In the genomic region with DNA sequence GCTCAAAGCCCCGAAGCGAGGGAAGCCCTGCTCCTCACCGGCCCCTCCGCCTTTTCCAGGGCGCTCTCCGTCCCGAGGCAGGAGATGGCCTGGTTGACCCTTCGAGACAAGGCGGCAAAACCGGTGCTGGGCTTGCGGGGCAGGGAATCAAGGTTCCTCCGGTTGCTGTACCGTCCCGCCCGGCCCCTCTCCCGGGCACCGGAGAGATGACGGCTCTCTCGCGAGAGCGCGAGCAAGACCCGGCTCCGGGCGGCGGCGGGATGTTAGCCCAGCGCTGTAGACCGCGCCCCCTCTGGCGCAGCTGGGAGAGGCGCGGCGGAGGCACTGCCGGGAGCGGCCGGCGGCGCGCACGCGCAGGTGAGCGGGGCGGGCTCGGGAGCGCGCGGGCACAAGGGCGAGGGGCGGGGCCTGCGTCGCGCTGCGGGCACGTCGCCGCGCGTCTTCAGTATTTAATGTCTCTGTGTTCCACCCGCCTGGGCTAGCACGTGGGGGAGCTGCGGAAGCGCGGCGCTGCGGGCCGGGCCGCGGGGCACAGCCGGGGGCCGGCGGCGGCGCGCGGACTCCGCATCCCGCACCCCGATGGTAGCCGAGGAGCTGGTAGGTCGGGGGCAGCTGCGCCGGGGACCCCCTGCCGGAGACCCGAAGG, we compare ENCODE assay signal across 8 cellular contexts. TPM values are rescaled to one million over a fixed set of nuclear protein-coding genes. Genes with fewer than 3 reads are reported as not detected.
DNase-seq lines count a peak whose midpoint lies in the region; ATAC-seq and TF ChIP-seq lines count a peak whose summit lies in the region.

A gene with protein sequence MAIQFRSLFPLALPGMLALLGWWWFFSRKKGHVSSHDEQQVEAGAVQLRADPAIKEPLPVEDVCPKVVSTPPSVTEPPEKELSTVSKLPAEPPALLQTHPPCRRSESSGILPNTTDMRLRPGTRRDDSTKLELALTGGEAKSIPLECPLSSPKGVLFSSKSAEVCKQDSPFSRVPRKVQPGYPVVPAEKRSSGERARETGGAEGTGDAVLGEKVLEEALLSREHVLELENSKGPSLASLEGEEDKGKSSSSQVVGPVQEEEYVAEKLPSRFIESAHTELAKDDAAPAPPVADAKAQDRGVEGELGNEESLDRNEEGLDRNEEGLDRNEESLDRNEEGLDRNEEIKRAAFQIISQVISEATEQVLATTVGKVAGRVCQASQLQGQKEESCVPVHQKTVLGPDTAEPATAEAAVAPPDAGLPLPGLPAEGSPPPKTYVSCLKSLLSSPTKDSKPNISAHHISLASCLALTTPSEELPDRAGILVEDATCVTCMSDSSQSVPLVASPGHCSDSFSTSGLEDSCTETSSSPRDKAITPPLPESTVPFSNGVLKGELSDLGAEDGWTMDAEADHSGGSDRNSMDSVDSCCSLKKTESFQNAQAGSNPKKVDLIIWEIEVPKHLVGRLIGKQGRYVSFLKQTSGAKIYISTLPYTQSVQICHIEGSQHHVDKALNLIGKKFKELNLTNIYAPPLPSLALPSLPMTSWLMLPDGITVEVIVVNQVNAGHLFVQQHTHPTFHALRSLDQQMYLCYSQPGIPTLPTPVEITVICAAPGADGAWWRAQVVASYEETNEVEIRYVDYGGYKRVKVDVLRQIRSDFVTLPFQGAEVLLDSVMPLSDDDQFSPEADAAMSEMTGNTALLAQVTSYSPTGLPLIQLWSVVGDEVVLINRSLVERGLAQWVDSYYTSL (plus strand): TSS at position 445 of the 646 bp plus-strand sequence. CDS start 20,219 bp downstream, outside the sequence.

- peak; percentile 83 for ATAC-seq in HG03439 (IDR thresholded peaks at IDR 0.05; ENCODE audit: unreplicated experiment)

- H3K27me3 ChIP-seq in BE2C (no peaks in the 10 kb centered on the region), kidney epithelial cell (ENCODE audit: control insufficient read depth, insufficient read depth, low read length) (no peaks in the 10 kb centered on the region)

- H3K9me3 ChIP-seq in BE2C = no peaks in the 10 kb centered on the region

- peak within 1 kb of the TSS; percentile 94 for H3K4me3 ChIP-seq in BE2C (ENCODE audit: low read depth, low read length)
- H3K4me3 ChIP-seq in kidney epithelial cell (ENCODE audit: low read depth, low read length) = peak within 1 kb of the TSS; percentile 98

- no peaks in the 10 kb centered on the region for H3K4me1 ChIP-seq in BE2C

- DNase-seq in BE2C (peak; percentile 97), GM19238 (ENCODE audit: insufficient read length, low spot score) (peak; percentile 97), NCI-H510A (lab: John Stamatoyannopoulos, UW) (peak; percentile 98), cerebellum (ENCODE audit: low spot score) (peak; percentile 95), kidney epithelial cell (ENCODE audit: low read depth) (peak; percentile 63)
- DNase-seq in activated CD4-positive, alpha-beta T cell treated with anti-CD3 and anti-CD28 coated beads for 1 hour = peak; percentile 93
- peak; percentile 89 to 93 for DNase-seq in stimulated activated CD4-positive, alpha-beta T cell treated with anti-CD3 and anti-CD28 coated beads, Interleukin-15, amount 100 ng/mL, for 48 hours (ENCODE audit: low read depth in 2 of 2)

- TF ChIP-seq CTCF in BE2C (IDR thresholded peaks at IDR 0.05; ENCODE audit: low read depth, low read length) (no peak), kidney epithelial cell (IDR thresholded peaks at IDR 0.05; ENCODE audit: insufficient read depth, low read length, poor library complexity, severe bottlenecking) (no peak)

- H3K36me3 ChIP-seq in BE2C (no peaks in the 10 kb centered on the region), kidney epithelial cell (ENCODE audit: control insufficient read depth, insufficient read depth, low read length) (no peaks in the 10 kb centered on the region)

RNA-seq across cellular contexts. Expression of the gene that starts here (rescaled TPM):
- polyA plus RNA-seq in BE2C (2012; ENCODE audit: insufficient read depth, insufficient read length, low read depth) = 126 TPM
- total RNA-seq in cerebellum (23.0 TPM), kidney epithelial cell (28.6 and 32.6 TPM in 2 replicates)

Comparison
In these comparisons a context has a peak if more than half of its experiments do, and no peak if none do; other contexts are left out.
1. Peak in every context shown above with its lines: DNase-seq, ATAC-seq and H3K4me3 ChIP-seq.